In genomic region chr11:94834931-94835330, GRCh38 we compare ENCODE assay signal across 18 cellular contexts.
DNase-seq lines count a peak whose midpoint lies in the region; ATAC-seq and TF ChIP-seq lines count a peak whose summit lies in the region.
"Had no signal": no experiment of that assay in that cellular context is flagged by ENCODE, and none has a peak within 500 bp of the region (broad histone marks: within the 10 kb centered on the region; RNA-seq: fewer than 3 reads in every experiment).

No MANE protein-coding gene starts in this region.

- in situ Hi-C loops in astrocyte of the spinal cord (cut with HindIII; ENCODE audit: low sequenced_read_pairs), result no loop called here

- no peak overlapping the region for H3K27ac Mint-ChIP-seq in activated CD8-positive, alpha-beta memory T cell treated with anti-CD3 and anti-CD28 coated beads, Interleukin-2, amount 10 ng/mL, durations not matched to agents 7 days and 5 days
- H3K27ac Mint-ChIP-seq: activated naive CD4-positive, alpha-beta T cell treated with anti-CD3 and anti-CD28 coated beads, Interleukin-2, amount 10 ng/mL, durations not matched to agents 7 days and 5 days; T-helper 1 cell treated with Interleukin-12 subunit alpha and Interleukin-12 subunit beta and Interleukin-4 antibody, amounts not matched to agents 30 μg/mL and 1 μg/mL, for 36 hours had no signal

- H3K4me3 Mint-ChIP-seq in activated CD8-positive, alpha-beta memory T cell treated with anti-CD3 and anti-CD28 coated beads, Interleukin-2, amount 10 ng/mL, durations not matched to agents 7 days and 5 days, result no peak overlapping the region
- H3K4me3 Mint-ChIP-seq: activated naive CD4-positive, alpha-beta T cell treated with anti-CD3 and anti-CD28 coated beads, Interleukin-2, amount 10 ng/mL, durations not matched to agents 7 days and 5 days; T-helper 1 cell treated with Interleukin-12 subunit alpha and Interleukin-12 subunit beta and Interleukin-4 antibody, amounts not matched to agents 30 μg/mL and 1 μg/mL, for 36 hours had no signal

- H3K79me2 ChIP-seq in smooth muscle cell (ENCODE audit: low read depth), result peaks cover 52% of the 10 kb centered on the region

- H3K4me3 ChIP-seq in LNCaP clone FGC (ENCODE audit: low read depth, low read length), result no peak overlapping the region
- H3K4me3 ChIP-seq in astrocyte of the spinal cord (ENCODE audit: low read depth, low read length), result no peak overlapping the region
- H3K4me3 ChIP-seq in smooth muscle cell, result no peak overlapping the region
- H3K4me3 ChIP-seq: GM12878 had no signal

- no peaks in the 10 kb centered on the region for H3K9me3 Mint-ChIP-seq in activated CD8-positive, alpha-beta memory T cell treated with anti-CD3 and anti-CD28 coated beads, Interleukin-2, amount 10 ng/mL, durations not matched to agents 7 days and 5 days (ENCODE audit: low read depth)
- H3K9me3 Mint-ChIP-seq: activated naive CD4-positive, alpha-beta T cell treated with anti-CD3 and anti-CD28 coated beads, Interleukin-2, amount 10 ng/mL, durations not matched to agents 7 days and 5 days; T-helper 1 cell treated with Interleukin-12 subunit alpha and Interleukin-12 subunit beta and Interleukin-4 antibody, amounts not matched to agents 30 μg/mL and 1 μg/mL, for 36 hours had no signal

- no peaks in the 10 kb centered on the region for H3K4me1 Mint-ChIP-seq in activated CD8-positive, alpha-beta memory T cell treated with anti-CD3 and anti-CD28 coated beads, Interleukin-2, amount 10 ng/mL, durations not matched to agents 7 days and 5 days
- H3K4me1 Mint-ChIP-seq: activated naive CD4-positive, alpha-beta T cell treated with anti-CD3 and anti-CD28 coated beads, Interleukin-2, amount 10 ng/mL, durations not matched to agents 7 days and 5 days had no signal

- H3K9ac ChIP-seq in smooth muscle cell (ENCODE audit: low read depth), result no peak overlapping the region

- CTCF ChIA-PET in activated CD8-positive, alpha-beta memory T cell treated with anti-CD3 and anti-CD28 coated beads, Interleukin-2, amount 10 ng/mL, durations not matched to agents 7 days and 5 days (lab: Charles Lee), result no interaction called here

- H3K4me2 ChIP-seq in smooth muscle cell, result peak overlapping the region; percentile 37

- peaks cover 12% of the 10 kb centered on the region for H3F3A ChIP-seq in smooth muscle cell (ENCODE audit: low read depth)

- WGBS in smooth muscle cell (ENCODE audit: low lambda C conversion rate), result 60% methylated on average over 1 of the region's 1 CpG

- no peak overlapping the region for H2AFZ ChIP-seq in smooth muscle cell (ENCODE audit: low read depth)

- peaks cover 95% of the 10 kb centered on the region for H4K20me1 ChIP-seq in smooth muscle cell (ENCODE audit: low read depth)

- peaks cover 25% of the 10 kb centered on the region for H3K36me3 ChIP-seq in smooth muscle cell (ENCODE audit: low read depth)

- H3K27ac ChIP-seq in smooth muscle cell (ENCODE audit: low read depth), result peak overlapping the region; percentile 34
- H3K27ac ChIP-seq: RWPE1 had no signal

- H3K27me3 ChIP-seq in smooth muscle cell (ENCODE audit: low read depth), result no peaks in the 10 kb centered on the region

- no peaks in the 10 kb centered on the region for H3K4me1 ChIP-seq in smooth muscle cell (ENCODE audit: low read depth)

- peak; percentile 76 for DNase-seq in LNCaP clone FGC (ENCODE audit: low read depth)
- DNase-seq in astrocyte of the spinal cord (ENCODE audit: low read depth, low spot score), result peak; percentile 35
- peak; percentile 87 for DNase-seq in foreskin melanocyte
- no peak for DNase-seq in smooth muscle cell (lab: John Stamatoyannopoulos, UW; ENCODE audit: unreplicated experiment)
- DNase-seq in NCI-H2227 (lab: John Stamatoyannopoulos, UW; ENCODE audit: unreplicated experiment), result no peak
- no peak for DNase-seq in germinal center (ENCODE audit: low spot score)
- no peak for DNase-seq in activated CD8-positive, alpha-beta memory T cell treated with anti-CD3 and anti-CD28 coated beads, Interleukin-2, amount 10 ng/mL, durations not matched to agents 7 days and 5 days
- DNase-seq: activated CD4-positive, CD25-positive, alpha-beta regulatory T cell treated with anti-CD3 and anti-CD28 coated beads, Interleukin-2, amount 50 U/mL, for 72 hours; activated CD8-positive, alpha-beta memory T cell treated with anti-CD3 and anti-CD28 coated beads, Interleukin-2, amount 50 U/mL, for 4 hours; activated naive CD4-positive, alpha-beta T cell treated with anti-CD3 and anti-CD28 coated beads, Interleukin-2, amount 10 ng/mL, durations not matched to agents 7 days and 5 days; C1 segment of cervical spinal cord; Karpas-422; midbrain; NCI-H187; NCI-H526 had no signal

- ATAC-seq in activated CD8-positive, alpha-beta memory T cell treated with anti-CD3 and anti-CD28 coated beads, Interleukin-2, amount 10 ng/mL, durations not matched to agents 7 days and 5 days, result no peak
- ATAC-seq: GM12878 had no signal

- no peaks in the 10 kb centered on the region for H3K36me3 Mint-ChIP-seq in activated CD8-positive, alpha-beta memory T cell treated with anti-CD3 and anti-CD28 coated beads, Interleukin-2, amount 10 ng/mL, durations not matched to agents 7 days and 5 days
- H3K36me3 Mint-ChIP-seq: activated naive CD4-positive, alpha-beta T cell treated with anti-CD3 and anti-CD28 coated beads, Interleukin-2, amount 10 ng/mL, durations not matched to agents 7 days and 5 days had no signal

- H3K27me3 Mint-ChIP-seq in activated CD8-positive, alpha-beta memory T cell treated with anti-CD3 and anti-CD28 coated beads, Interleukin-2, amount 10 ng/mL, durations not matched to agents 7 days and 5 days, result peaks cover 14% of the 10 kb centered on the region
- H3K27me3 Mint-ChIP-seq: activated naive CD4-positive, alpha-beta T cell treated with anti-CD3 and anti-CD28 coated beads, Interleukin-2, amount 10 ng/mL, durations not matched to agents 7 days and 5 days had no signal

- no peak for TF ChIP-seq CTCF in LNCaP clone FGC (IDR thresholded peaks at IDR 0.05; ENCODE audit: control insufficient read depth, extremely low read depth, insufficient read depth)
- TF ChIP-seq CTCF in astrocyte of the spinal cord (IDR thresholded peaks at IDR 0.05; ENCODE audit: low read depth, low read length), result no peak
- no peak for TF ChIP-seq CTCF in smooth muscle cell (IDR thresholded peaks at IDR 0.05; ENCODE audit: borderline replicate concordance, insufficient read depth, poor library complexity, severe bottlenecking)

- H3K9me3 ChIP-seq in smooth muscle cell (replicated peaks; ENCODE audit: low read depth), result no peaks in the 10 kb centered on the region

Comparison
In these comparisons a context has a peak if more than half of its experiments do, and no peak if none do; other contexts are left out.
1. DNase-seq: peak in LNCaP clone FGC (single experiment), astrocyte of the spinal cord (single experiment) and foreskin melanocyte (single experiment); none in smooth muscle cell (single experiment), NCI-H2227 (single experiment), germinal center (single experiment) and activated CD8-positive, alpha-beta memory T cell treated with anti-CD3 and anti-CD28 coated beads, Interleukin-2, amount 10 ng/mL, durations not matched to agents 7 days and 5 days (single experiment).